8 cellular contexts compared by ENCODE assay signal in the genomic region with DNA sequence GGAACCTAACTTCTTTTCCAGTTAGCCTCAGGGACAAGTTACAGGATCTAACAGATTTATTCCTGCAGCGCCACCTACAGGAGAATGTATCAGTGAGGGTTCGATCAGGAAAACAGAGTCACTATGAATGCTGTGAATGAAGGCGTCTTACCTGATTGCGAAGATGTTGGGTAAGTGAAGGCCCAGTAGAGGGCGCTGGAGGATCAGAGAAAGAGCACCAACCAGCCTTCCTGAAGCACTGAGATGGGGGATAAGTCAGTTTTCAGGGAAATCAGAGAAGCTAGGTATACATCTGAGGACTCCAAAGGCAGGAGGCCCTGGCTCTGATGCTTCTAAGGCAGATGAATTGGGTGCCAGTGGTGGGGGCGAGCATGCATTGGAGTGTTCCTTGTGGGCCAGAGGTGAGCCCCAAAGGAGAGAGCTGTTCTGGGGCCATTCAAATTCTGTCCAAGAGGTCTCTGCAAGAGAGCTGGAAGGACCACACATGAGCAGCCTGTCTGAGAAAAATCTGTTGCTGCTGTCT.
DNase-seq lines count a peak whose midpoint lies in the region; ATAC-seq and TF ChIP-seq lines count a peak whose summit lies in the region.

No MANE protein-coding gene starts in this region.

- H3K27ac ChIP-seq in osteoblast (ENCODE audit: low read depth, low read length), result no peak overlapping the region

- no peaks in the 10 kb centered on the region for H3K27me3 Mint-ChIP-seq in WTC11 (ENCODE audit: low read depth)

- no peak overlapping the region for H2AFZ ChIP-seq in osteoblast (ENCODE audit: low read length)

- H3K9me3 Mint-ChIP-seq in WTC11, result no peaks in the 10 kb centered on the region; the same call in 1 of the 2 replicates

- CTCF ChIA-PET in WTC11 (lab: Charles Lee), result interaction anchor here (0.6 to 4.0 kb wide), 65 partner anchors 9 to 1560 kb away, joined by 3 to 44 read pairs (median 4); no protein-coding TSS in a partner anchor

- TF ChIP-seq CTCF in WTC11 (IDR thresholded peaks at IDR 0.05) (peak; percentile 94), foreskin fibroblast (IDR thresholded peaks at IDR 0.05; ENCODE audit: low read depth, low read length) (peak; percentile 79), osteoblast (IDR thresholded peaks at IDR 0.05; ENCODE audit: extremely low read depth, low read depth, low read length) (peak; percentile 88)

- no peaks in the 10 kb centered on the region for H3K4me1 ChIP-seq in osteoblast (ENCODE audit: insufficient read depth, low read length)

- H3K4me1 Mint-ChIP-seq in WTC11, result peaks cover 12% of the 10 kb centered on the region

- no peaks in the 10 kb centered on the region for H4K20me1 ChIP-seq in osteoblast (ENCODE audit: insufficient read depth, low read length)

- H3K4me2 ChIP-seq in osteoblast (ENCODE audit: insufficient read depth, low read length), result no peak overlapping the region

- H3K36me3 Mint-ChIP-seq in WTC11, result no peaks in the 10 kb centered on the region

- no peak overlapping the region for H3K4me3 Mint-ChIP-seq in WTC11

- no peaks in the 10 kb centered on the region for H3K9me3 ChIP-seq in osteoblast (ENCODE audit: low read depth, low read length)

- POLR2A ChIA-PET in WTC11 (lab: Charles Lee), result interaction anchor here (1.1 kb wide), 1 partner anchor 103 kb away, joined by 3 read pairs; no protein-coding TSS in a partner anchor

- peak; percentile 99 for ATAC-seq in GM19395 (IDR thresholded peaks at IDR 0.05; ENCODE audit: unreplicated experiment)
- ATAC-seq in HG03342 (IDR thresholded peaks at IDR 0.05; ENCODE audit: unreplicated experiment), result peak; percentile 99
- peak; percentile 99 for ATAC-seq in WTC11
- no peak for ATAC-seq in activated CD4-positive, CD25-positive, alpha-beta regulatory T cell treated with anti-CD3 and anti-CD28 coated beads, Interleukin-2, amount 50 U/mL, for 24 hours

- no peak overlapping the region for H3K27ac Mint-ChIP-seq in WTC11

- no peak overlapping the region for H3K4me3 ChIP-seq in foreskin fibroblast (ENCODE audit: low read depth in 1 of 2, low read length in 2 of 2)
- H3K4me3 ChIP-seq in osteoblast (ENCODE audit: insufficient read depth, low read length), result no peak overlapping the region

- H3K36me3 ChIP-seq in osteoblast (ENCODE audit: insufficient read depth, low read length), result no peaks in the 10 kb centered on the region

- no peaks in the 10 kb centered on the region for H3K27me3 ChIP-seq in osteoblast (ENCODE audit: insufficient read depth, low read length)

- H3K79me2 ChIP-seq in osteoblast (ENCODE audit: insufficient read depth, low read length), result no peaks in the 10 kb centered on the region

- DNase-seq in EL (peak; percentile 87), NCI-H2196 (lab: John Stamatoyannopoulos, UW; ENCODE audit: unreplicated experiment) (peak; percentile 71), WTC11 (ENCODE audit: low spot score) (peak; percentile 93), foreskin fibroblast (peak; percentile 26 to 64), osteoblast (ENCODE audit: insufficient read length, low spot score, missing footprints) (no peak)

TF ChIP-seq in WTC11, 78 proteins besides CTCF, POLR2A, EP300 and RAD21:
- TF ChIP-seq HMGXB4 (CRISPR knock-in tag; IDR thresholded peaks at IDR 0.05) (0 out of 2 replicates have a peak, but pooled peaks have one; percentile 50), ZNF263 (CRISPR knock-in tag; IDR thresholded peaks at IDR 0.05; ENCODE audit: low read depth) (no peak), ZNF396 (CRISPR knock-in tag; IDR thresholded peaks at IDR 0.05; ENCODE audit: borderline replicate concordance) (no peak), ZNF121 (CRISPR knock-in tag; IDR thresholded peaks at IDR 0.05) (no peak), MXD4 (CRISPR knock-in tag; IDR thresholded peaks at IDR 0.05; ENCODE audit: borderline replicate concordance) (no peak), TEAD1 (CRISPR knock-in tag; IDR thresholded peaks at IDR 0.05) (peak; percentile 25; the same call in 1 of the 2 replicates), CBFB (CRISPR knock-in tag; IDR thresholded peaks at IDR 0.05; ENCODE audit: low read depth) (no peak), SP1 (CRISPR knock-in tag; conservative IDR thresholded peaks at IDR 0.05) (no peak), NR1H2 (CRISPR knock-in tag; IDR thresholded peaks at IDR 0.05) (no peak), ETV6 (CRISPR knock-in tag; IDR thresholded peaks at IDR 0.05) (0 out of 2 replicates have a peak, but pooled peaks have one; percentile 15)
- TF ChIP-seq, protein P1, sequence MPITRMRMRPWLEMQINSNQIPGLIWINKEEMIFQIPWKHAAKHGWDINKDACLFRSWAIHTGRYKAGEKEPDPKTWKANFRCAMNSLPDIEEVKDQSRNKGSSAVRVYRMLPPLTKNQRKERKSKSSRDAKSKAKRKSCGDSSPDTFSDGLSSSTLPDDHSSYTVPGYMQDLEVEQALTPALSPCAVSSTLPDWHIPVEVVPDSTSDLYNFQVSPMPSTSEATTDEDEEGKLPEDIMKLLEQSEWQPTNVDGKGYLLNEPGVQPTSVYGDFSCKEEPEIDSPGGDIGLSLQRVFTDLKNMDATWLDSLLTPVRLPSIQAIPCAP (CRISPR knock-in tag; IDR thresholded peaks at IDR 0.05), result no peak
- TF ChIP-seq, protein P2, sequence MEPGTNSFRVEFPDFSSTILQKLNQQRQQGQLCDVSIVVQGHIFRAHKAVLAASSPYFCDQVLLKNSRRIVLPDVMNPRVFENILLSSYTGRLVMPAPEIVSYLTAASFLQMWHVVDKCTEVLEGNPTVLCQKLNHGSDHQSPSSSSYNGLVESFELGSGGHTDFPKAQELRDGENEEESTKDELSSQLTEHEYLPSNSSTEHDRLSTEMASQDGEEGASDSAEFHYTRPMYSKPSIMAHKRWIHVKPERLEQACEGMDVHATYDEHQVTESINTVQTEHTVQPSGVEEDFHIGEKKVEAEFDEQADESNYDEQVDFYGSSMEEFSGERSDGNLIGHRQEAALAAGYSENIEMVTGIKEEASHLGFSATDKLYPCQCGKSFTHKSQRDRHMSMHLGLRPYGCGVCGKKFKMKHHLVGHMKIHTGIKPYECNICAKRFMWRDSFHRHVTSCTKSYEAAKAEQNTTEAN (CRISPR knock-in tag; IDR thresholded peaks at IDR 0.05), result no peak
- TF ChIP-seq, protein P3, sequence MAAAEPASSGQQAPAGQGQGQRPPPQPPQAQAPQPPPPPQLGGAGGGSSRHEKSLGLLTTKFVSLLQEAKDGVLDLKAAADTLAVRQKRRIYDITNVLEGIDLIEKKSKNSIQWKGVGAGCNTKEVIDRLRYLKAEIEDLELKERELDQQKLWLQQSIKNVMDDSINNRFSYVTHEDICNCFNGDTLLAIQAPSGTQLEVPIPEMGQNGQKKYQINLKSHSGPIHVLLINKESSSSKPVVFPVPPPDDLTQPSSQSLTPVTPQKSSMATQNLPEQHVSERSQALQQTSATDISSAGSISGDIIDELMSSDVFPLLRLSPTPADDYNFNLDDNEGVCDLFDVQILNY (CRISPR knock-in tag; IDR thresholded peaks at IDR 0.05), result no peak
- TF ChIP-seq, protein P4, sequence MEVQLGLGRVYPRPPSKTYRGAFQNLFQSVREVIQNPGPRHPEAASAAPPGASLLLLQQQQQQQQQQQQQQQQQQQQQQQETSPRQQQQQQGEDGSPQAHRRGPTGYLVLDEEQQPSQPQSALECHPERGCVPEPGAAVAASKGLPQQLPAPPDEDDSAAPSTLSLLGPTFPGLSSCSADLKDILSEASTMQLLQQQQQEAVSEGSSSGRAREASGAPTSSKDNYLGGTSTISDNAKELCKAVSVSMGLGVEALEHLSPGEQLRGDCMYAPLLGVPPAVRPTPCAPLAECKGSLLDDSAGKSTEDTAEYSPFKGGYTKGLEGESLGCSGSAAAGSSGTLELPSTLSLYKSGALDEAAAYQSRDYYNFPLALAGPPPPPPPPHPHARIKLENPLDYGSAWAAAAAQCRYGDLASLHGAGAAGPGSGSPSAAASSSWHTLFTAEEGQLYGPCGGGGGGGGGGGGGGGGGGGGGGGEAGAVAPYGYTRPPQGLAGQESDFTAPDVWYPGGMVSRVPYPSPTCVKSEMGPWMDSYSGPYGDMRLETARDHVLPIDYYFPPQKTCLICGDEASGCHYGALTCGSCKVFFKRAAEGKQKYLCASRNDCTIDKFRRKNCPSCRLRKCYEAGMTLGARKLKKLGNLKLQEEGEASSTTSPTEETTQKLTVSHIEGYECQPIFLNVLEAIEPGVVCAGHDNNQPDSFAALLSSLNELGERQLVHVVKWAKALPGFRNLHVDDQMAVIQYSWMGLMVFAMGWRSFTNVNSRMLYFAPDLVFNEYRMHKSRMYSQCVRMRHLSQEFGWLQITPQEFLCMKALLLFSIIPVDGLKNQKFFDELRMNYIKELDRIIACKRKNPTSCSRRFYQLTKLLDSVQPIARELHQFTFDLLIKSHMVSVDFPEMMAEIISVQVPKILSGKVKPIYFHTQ (CRISPR knock-in tag; IDR thresholded peaks at IDR 0.05), result no peak

Comparison
In these comparisons a context has a peak if more than half of its experiments do, and no peak if none do; other contexts are left out.
1. ATAC-seq: peak in GM19395 (single experiment), HG03342 (single experiment) and WTC11 (single experiment); none in activated CD4-positive, CD25-positive, alpha-beta regulatory T cell treated with anti-CD3 and anti-CD28 coated beads, Interleukin-2, amount 50 U/mL, for 24 hours (0 of 2).
2. Peak in every context shown above with its lines, with median percentiles within 50 percentile points of each other: CTCF ChIP-seq.